16 cellular contexts compared by ENCODE assay signal in genomic region chr2:157231476-157231875, GRCh38. TPM values are rescaled to one million over a fixed set of nuclear protein-coding genes. Genes with fewer than 3 reads are reported as not detected.
DNase-seq lines count a peak whose midpoint lies in the region; ATAC-seq and TF ChIP-seq lines count a peak whose summit lies in the region.
"Had no signal": no experiment of that assay in that cellular context is flagged by ENCODE, and none has a peak within 500 bp of the region (broad histone marks: within the 10 kb centered on the region; RNA-seq: fewer than 3 reads in every experiment).

No MANE protein-coding gene starts in this region.

- no peak overlapping the region for H3K27ac Mint-ChIP-seq in stimulated activated naive CD8-positive, alpha-beta T cell treated with anti-CD3 and anti-CD28 coated beads, Interleukin-15, amount 100 ng/mL, for 72 hours
- H3K27ac Mint-ChIP-seq: B cell; CD4-positive, alpha-beta T cell; GM23338 had no signal

- no peak overlapping the region for H3K4me3 ChIP-seq in fibroblast of villous mesenchyme (ENCODE audit: low read depth, low read length)
- H3K4me3 ChIP-seq: GM23338 had no signal

- no peaks in the 10 kb centered on the region for H3K4me1 Mint-ChIP-seq in stimulated activated naive CD8-positive, alpha-beta T cell treated with anti-CD3 and anti-CD28 coated beads, Interleukin-15, amount 100 ng/mL, for 72 hours
- H3K4me1 Mint-ChIP-seq: B cell, GM23338 had no signal

- no peak overlapping the region for H3K4me3 Mint-ChIP-seq in stimulated activated naive CD8-positive, alpha-beta T cell treated with anti-CD3 and anti-CD28 coated beads, Interleukin-15, amount 100 ng/mL, for 72 hours
- H3K4me3 Mint-ChIP-seq: B cell; CD4-positive, alpha-beta T cell; GM23338 had no signal

- peak; percentile 36 for DNase-seq in EH (ENCODE audit: low read depth)
- DNase-seq in HCEC 1CT: peak; percentile 42
- peak; percentile 11 for DNase-seq in fibroblast of gingiva (ENCODE audit: low read depth)
- DNase-seq in fibroblast of villous mesenchyme (ENCODE audit: low read depth): peak; percentile 27
- no peak for DNase-seq in SIG-M5 (lab: John Stamatoyannopoulos, UW)
- DNase-seq in stimulated activated naive CD8-positive, alpha-beta T cell treated with anti-CD3 and anti-CD28 coated beads, Interleukin-15, amount 100 ng/mL, for 72 hours: no peak
- DNase-seq: 8988T; C1 segment of cervical spinal cord; CD4-positive, alpha-beta T cell; DMS79; EL; GDM1; H7 had no signal

- no peaks in the 10 kb centered on the region for H3K9me3 Mint-ChIP-seq in stimulated activated naive CD8-positive, alpha-beta T cell treated with anti-CD3 and anti-CD28 coated beads, Interleukin-15, amount 100 ng/mL, for 72 hours
- H3K9me3 Mint-ChIP-seq: CD4-positive, alpha-beta T cell; GM23338 had no signal

- peaks cover 36% of the 10 kb centered on the region for H3K27me3 Mint-ChIP-seq in stimulated activated naive CD8-positive, alpha-beta T cell treated with anti-CD3 and anti-CD28 coated beads, Interleukin-15, amount 100 ng/mL, for 72 hours

- no peak for TF ChIP-seq CTCF in fibroblast of villous mesenchyme (IDR thresholded peaks at IDR 0.05; ENCODE audit: insufficient read depth, low read depth, low read length)

- no peak for ATAC-seq in GM21576 (IDR thresholded peaks at IDR 0.05; ENCODE audit: unreplicated experiment)
- ATAC-seq in stimulated activated naive CD8-positive, alpha-beta T cell treated with anti-CD3 and anti-CD28 coated beads, Interleukin-15, amount 100 ng/mL, for 72 hours: no peak
- ATAC-seq: GM23338 had no signal

RNA-seq across cellular contexts. Expression of gene GALNT5, which starts 26.0 kb away (rescaled TPM):
- total RNA-seq in fibroblast of villous mesenchyme: 7.7 and 17.3 TPM in 2 replicates
- total RNA-seq: B cell; CD4-positive, alpha-beta T cell had no signal

Comparison
In these comparisons a context has a peak if more than half of its experiments do, and no peak if none do; other contexts are left out.
1. DNase-seq: peak in EH (single experiment), HCEC 1CT (single experiment), fibroblast of gingiva (single experiment) and fibroblast of villous mesenchyme (single experiment); none in SIG-M5 (single experiment) and stimulated activated naive CD8-positive, alpha-beta T cell treated with anti-CD3 and anti-CD28 coated beads, Interleukin-15, amount 100 ng/mL, for 72 hours (0 of 2).